ENCODE assay signal across 1 cellular context in the genomic region with DNA sequence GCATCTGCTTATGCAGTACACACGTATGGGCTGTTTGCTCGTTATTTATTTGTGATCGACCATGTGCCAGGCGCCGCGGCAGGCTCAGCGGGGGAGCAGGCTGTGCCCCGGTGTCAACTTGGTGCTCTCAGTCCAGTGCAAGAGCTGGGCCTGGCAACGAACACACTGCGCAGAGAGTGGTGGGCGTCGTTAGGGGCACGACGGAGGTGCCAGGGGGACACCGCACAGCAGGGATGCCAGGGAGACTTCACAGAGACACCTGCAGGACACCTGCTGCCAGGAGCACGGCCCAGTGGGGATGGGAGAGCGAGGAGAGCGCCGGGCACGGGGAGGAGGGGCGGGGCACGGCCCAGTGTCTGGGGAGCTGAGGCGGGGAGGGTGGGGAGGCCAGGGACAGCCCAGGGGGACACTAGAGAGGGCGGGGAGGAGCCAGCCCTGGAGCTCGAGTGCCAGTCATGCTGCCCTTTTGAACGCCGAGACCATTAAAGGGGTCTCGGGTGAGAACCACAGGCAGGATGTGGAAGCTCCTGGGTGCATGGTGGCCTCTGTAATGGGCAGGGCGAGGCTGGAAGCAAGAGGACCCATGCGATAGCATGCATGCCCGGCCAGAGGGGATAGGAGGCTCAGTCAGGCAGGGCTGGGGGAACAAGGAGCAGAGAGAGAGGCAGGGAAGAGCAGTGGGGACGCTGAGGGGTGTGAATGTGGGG.
TF ChIP-seq lines count a peak whose summit lies in the region.

No MANE protein-coding gene starts in this region.

TF ChIP-seq in SK-N-SH treated with all-trans-retinoic acid at 6 μM for 48 hours, 23 proteins besides CTCF, POLR2A, EP300 and RAD21:
- TF ChIP-seq, protein P1, sequence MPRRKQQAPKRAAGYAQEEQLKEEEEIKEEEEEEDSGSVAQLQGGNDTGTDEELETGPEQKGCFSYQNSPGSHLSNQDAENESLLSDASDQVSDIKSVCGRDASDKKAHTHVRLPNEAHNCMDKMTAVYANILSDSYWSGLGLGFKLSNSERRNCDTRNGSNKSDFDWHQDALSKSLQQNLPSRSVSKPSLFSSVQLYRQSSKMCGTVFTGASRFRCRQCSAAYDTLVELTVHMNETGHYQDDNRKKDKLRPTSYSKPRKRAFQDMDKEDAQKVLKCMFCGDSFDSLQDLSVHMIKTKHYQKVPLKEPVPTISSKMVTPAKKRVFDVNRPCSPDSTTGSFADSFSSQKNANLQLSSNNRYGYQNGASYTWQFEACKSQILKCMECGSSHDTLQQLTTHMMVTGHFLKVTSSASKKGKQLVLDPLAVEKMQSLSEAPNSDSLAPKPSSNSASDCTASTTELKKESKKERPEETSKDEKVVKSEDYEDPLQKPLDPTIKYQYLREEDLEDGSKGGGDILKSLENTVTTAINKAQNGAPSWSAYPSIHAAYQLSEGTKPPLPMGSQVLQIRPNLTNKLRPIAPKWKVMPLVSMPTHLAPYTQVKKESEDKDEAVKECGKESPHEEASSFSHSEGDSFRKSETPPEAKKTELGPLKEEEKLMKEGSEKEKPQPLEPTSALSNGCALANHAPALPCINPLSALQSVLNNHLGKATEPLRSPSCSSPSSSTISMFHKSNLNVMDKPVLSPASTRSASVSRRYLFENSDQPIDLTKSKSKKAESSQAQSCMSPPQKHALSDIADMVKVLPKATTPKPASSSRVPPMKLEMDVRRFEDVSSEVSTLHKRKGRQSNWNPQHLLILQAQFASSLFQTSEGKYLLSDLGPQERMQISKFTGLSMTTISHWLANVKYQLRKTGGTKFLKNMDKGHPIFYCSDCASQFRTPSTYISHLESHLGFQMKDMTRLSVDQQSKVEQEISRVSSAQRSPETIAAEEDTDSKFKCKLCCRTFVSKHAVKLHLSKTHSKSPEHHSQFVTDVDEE (CRISPR knock-in tag; IDR thresholded peaks at IDR 0.05): no peak
- no peak for TF ChIP-seq RARB (CRISPR knock-in tag; IDR thresholded peaks at IDR 0.05)
